1 cellular context compared by ENCODE assay signal in genomic region chr1:12073796-12074195, GRCh38.
TF ChIP-seq lines count a peak whose summit lies in the region.

No MANE protein-coding gene starts in this region.

TF ChIP-seq in H1, 55 proteins besides CTCF, POLR2A, EP300 and RAD21:
- no peak for TF ChIP-seq CEBPB (IDR thresholded peaks at IDR 0.05; ENCODE audit: low read depth, low read length)
- TF ChIP-seq SP1 (IDR thresholded peaks at IDR 0.05; ENCODE audit: low read depth, low read length): no peak
- TF ChIP-seq HDAC6 (IDR thresholded peaks at IDR 0.05; ENCODE audit: low read depth, low read length): no peak
- no peak for TF ChIP-seq SIX5 (IDR thresholded peaks at IDR 0.05; ENCODE audit: low read depth, low read length)
- TF ChIP-seq YY1 (IDR thresholded peaks at IDR 0.05; ENCODE audit: low read depth, low read length): no peak
- TF ChIP-seq JUND (IDR thresholded peaks at IDR 0.05; ENCODE audit: low read length): no peak
- TF ChIP-seq NRF1 (IDR thresholded peaks at IDR 0.05; ENCODE audit: low read depth, low read length): no peak
- no peak for TF ChIP-seq BRCA1 (IDR thresholded peaks at IDR 0.05; ENCODE audit: low read depth, low read length)
- no peak for TF ChIP-seq NANOG (IDR thresholded peaks at IDR 0.05; ENCODE audit: insufficient read depth, low read depth, low read length, poor library complexity, severe bottlenecking)
- no peak for TF ChIP-seq RBBP5 (IDR thresholded peaks at IDR 0.05; ENCODE audit: borderline replicate concordance, low read depth, low read length)
- no peak for TF ChIP-seq PHF8 (conservative IDR thresholded peaks at IDR 0.05; ENCODE audit: low read depth, low read length)
- TF ChIP-seq TCF12 (IDR thresholded peaks at IDR 0.05; ENCODE audit: low read depth, low read length): no peak
- no peak for TF ChIP-seq CHD7 (IDR thresholded peaks at IDR 0.05; ENCODE audit: insufficient replicate concordance, low read length)
- no peak for TF ChIP-seq POU5F1 (IDR thresholded peaks at IDR 0.05; ENCODE audit: low read depth, low read length)
- TF ChIP-seq GTF2F1 (IDR thresholded peaks at IDR 0.05; ENCODE audit: borderline replicate concordance, low read depth, low read length): no peak
- no peak for TF ChIP-seq TEAD4 (IDR thresholded peaks at IDR 0.05; ENCODE audit: low read depth, low read length)
- TF ChIP-seq TBP (IDR thresholded peaks at IDR 0.05; ENCODE audit: low read depth, low read length): no peak
- TF ChIP-seq CTBP2 (IDR thresholded peaks at IDR 0.05; ENCODE audit: borderline replicate concordance, insufficient read depth, insufficient read length, low read length): no peak
- TF ChIP-seq BCL11A (IDR thresholded peaks at IDR 0.05; ENCODE audit: low read depth in 2 of 2, low read length in 2 of 2): no peak
